Comparison of ENCODE assay signal across 15 cellular contexts in genomic region chrX:41108684-41109205, GRCh38. TPM values are rescaled to one million over a fixed set of nuclear protein-coding genes. Genes with fewer than 3 reads are reported as not detected.
DNase-seq lines count a peak whose midpoint lies in the region; ATAC-seq lines count a peak whose summit lies in the region.
"Had no signal": no experiment of that assay in that cellular context is flagged by ENCODE, and none has a peak within 500 bp of the region (broad histone marks: within the 10 kb centered on the region; RNA-seq: fewer than 3 reads in every experiment).

No MANE protein-coding gene starts in this region.

- H3K36me3 Mint-ChIP-seq in activated T-cell treated with anti-CD3 and anti-CD28 coated beads, Interleukin-2, amount 50 U/mL, for 72 hours (ENCODE audit: insufficient read depth in 2 of 2), result peaks cover 4 to 13% of the 10 kb centered on the region in 2 donors
- H3K36me3 Mint-ChIP-seq in activated T-helper 17 cell treated with anti-CD3 and anti-CD28 coated beads, Interleukin-2, amount 50 U/mL, for 72 hours (ENCODE audit: low read depth), result peaks cover 7% of the 10 kb centered on the region
- peaks cover 8% of the 10 kb centered on the region for H3K36me3 Mint-ChIP-seq in stimulated activated memory B cell treated with anti-CD40 and anti-IgM and Interleukin-4, amounts not matched to agents 10 μg/mL and 1 μg/mL and 100 μg/mL, for 72 hours

- peak overlapping the region in 1 of 2 donors; percentile 9 for H3K4me3 Mint-ChIP-seq in activated T-cell treated with anti-CD3 and anti-CD28 coated beads, Interleukin-2, amount 50 U/mL, for 72 hours
- H3K4me3 Mint-ChIP-seq in activated T-helper 17 cell treated with anti-CD3 and anti-CD28 coated beads, Interleukin-2, amount 50 U/mL, for 72 hours, result peak overlapping the region; percentile 34
- no peak overlapping the region for H3K4me3 Mint-ChIP-seq in stimulated activated memory B cell treated with anti-CD40 and anti-IgM and Interleukin-4, amounts not matched to agents 10 μg/mL and 1 μg/mL and 100 μg/mL, for 72 hours
- H3K4me3 Mint-ChIP-seq: nephron had no signal

- peak overlapping the region; percentile 4 for H3K27ac Mint-ChIP-seq in activated T-cell treated with anti-CD3 and anti-CD28 coated beads, Interleukin-2, amount 50 U/mL, for 72 hours
- no peak overlapping the region for H3K27ac Mint-ChIP-seq in activated T-helper 17 cell treated with anti-CD3 and anti-CD28 coated beads, Interleukin-2, amount 50 U/mL, for 72 hours
- peak overlapping the region; percentile 8 for H3K27ac Mint-ChIP-seq in stimulated activated memory B cell treated with anti-CD40 and anti-IgM and Interleukin-4, amounts not matched to agents 10 μg/mL and 1 μg/mL and 100 μg/mL, for 72 hours

- H3K27me3 Mint-ChIP-seq in activated T-cell treated with anti-CD3 and anti-CD28 coated beads, Interleukin-2, amount 50 U/mL, for 72 hours (ENCODE audit: low read depth), result peaks cover 11% of the 10 kb centered on the region
- no peaks in the 10 kb centered on the region for H3K27me3 Mint-ChIP-seq in activated T-helper 17 cell treated with anti-CD3 and anti-CD28 coated beads, Interleukin-2, amount 50 U/mL, for 72 hours
- H3K27me3 Mint-ChIP-seq in stimulated activated memory B cell treated with anti-CD40 and anti-IgM and Interleukin-4, amounts not matched to agents 10 μg/mL and 1 μg/mL and 100 μg/mL, for 72 hours, result no peaks in the 10 kb centered on the region

- H3K4me1 Mint-ChIP-seq in activated T-cell treated with anti-CD3 and anti-CD28 coated beads, Interleukin-2, amount 50 U/mL, for 72 hours (ENCODE audit: low read depth), result peaks cover 58% of the 10 kb centered on the region
- H3K4me1 Mint-ChIP-seq in activated T-helper 17 cell treated with anti-CD3 and anti-CD28 coated beads, Interleukin-2, amount 50 U/mL, for 72 hours, result peaks cover 33% of the 10 kb centered on the region
- peaks cover 48% of the 10 kb centered on the region for H3K4me1 Mint-ChIP-seq in stimulated activated memory B cell treated with anti-CD40 and anti-IgM and Interleukin-4, amounts not matched to agents 10 μg/mL and 1 μg/mL and 100 μg/mL, for 72 hours

- no peak for DNase-seq in activated T-cell treated with anti-CD3 and anti-CD28 coated beads, Interleukin-2, amount 50 U/mL, for 72 hours
- no peak for DNase-seq in activated T-cell treated with anti-CD3 and anti-CD28 coated beads, Interleukin-2, amount 50 U/mL, for 48 hours
- DNase-seq in left lobe of liver (ENCODE audit: low spot score) (no peak), cortex of kidney (lab: John Stamatoyannopoulos, UW) (no peak), posterior vena cava (ENCODE audit: low spot score) (no peak), HuH-7.5 (ENCODE audit: low spot score) (no peak)
- DNase-seq: activated CD4-positive, alpha-beta T cell treated with anti-CD3 and anti-CD28 coated beads for 1 hour; KBM-7; NCI-H510A treated with DMSO at 0.1 percent for 48 hours; stimulated activated naive CD4-positive, alpha-beta T cell; uterus had no signal

- no peak for ATAC-seq in activated T-cell treated with anti-CD3 and anti-CD28 coated beads, Interleukin-2, amount 50 U/mL, for 72 hours (replicated peaks in 1 of 2)
- no peak for ATAC-seq in activated T-helper 17 cell treated with anti-CD3 and anti-CD28 coated beads, Interleukin-2, amount 50 U/mL, for 72 hours (replicated peaks)
- peak; percentile 55 for ATAC-seq in left lobe of liver
- no peak for ATAC-seq in stimulated activated memory B cell treated with anti-CD40 and anti-IgM and Interleukin-4, amounts not matched to agents 10 μg/mL and 1 μg/mL and 100 μg/mL, for 72 hours
- ATAC-seq: Panc1 had no signal

- intact Hi-C loops in posterior vena cava (cut with DNase I), result no loop called here

- H3K9me3 Mint-ChIP-seq in activated T-cell treated with anti-CD3 and anti-CD28 coated beads, Interleukin-2, amount 50 U/mL, for 72 hours, result peaks cover 0 to 5% of the 10 kb centered on the region in 2 donors
- H3K9me3 Mint-ChIP-seq in activated T-helper 17 cell treated with anti-CD3 and anti-CD28 coated beads, Interleukin-2, amount 50 U/mL, for 72 hours, result no peaks in the 10 kb centered on the region
- no peaks in the 10 kb centered on the region for H3K9me3 Mint-ChIP-seq in stimulated activated memory B cell treated with anti-CD40 and anti-IgM and Interleukin-4, amounts not matched to agents 10 μg/mL and 1 μg/mL and 100 μg/mL, for 72 hours

RNA-seq across cellular contexts. Expression of gene USP9X, which starts 23.5 kb away (rescaled TPM):
- 10 to 100 TPM; 70.1 to 95.1 TPM for total RNA-seq in activated T-cell treated with anti-CD3 and anti-CD28 coated beads, Interleukin-2, amount 50 U/mL, for 72 hours
- total RNA-seq in activated T-helper 17 cell treated with anti-CD3 and anti-CD28 coated beads, Interleukin-2, amount 50 U/mL, for 72 hours, result 10 to 100 TPM; 49.3 to 63.3 TPM
- 44.5 TPM for total RNA-seq in left lobe of liver
- 10 to 100 TPM; 74.4 to 84.0 TPM for total RNA-seq in posterior vena cava
